ENCODE assay signal across 9 cellular contexts in genomic region chr11:12680246-12680939, GRCh38. TPM values are rescaled to one million over a fixed set of nuclear protein-coding genes. Genes with fewer than 3 reads are reported as not detected.
A peak's percentile ranks its signal among the peaks of the same experiment; 100 is the strongest.
DNase-seq lines count a peak whose midpoint lies in the region; ATAC-seq and TF ChIP-seq lines count a peak whose summit lies in the region.
"Had no signal": no experiment of that assay in that cellular context is flagged by ENCODE, and none has a peak within 500 bp of the region (broad histone marks: within the 10 kb centered on the region; RNA-seq: fewer than 3 reads in every experiment).

No MANE protein-coding gene starts in this region.

- DNase-seq in AG08395 (ENCODE audit: low spot score) (peak; percentile 77), HUDEP-2 (lab: John Stamatoyannopoulos, UW; ENCODE audit: unreplicated experiment in 76 of 76) (peak in 74 of 76 experiments; percentile 19 to 88 (median 76)), OCI-M1 (lab: John Stamatoyannopoulos, UW) (peak; percentile 32), dedifferentiated amniotic fluid mesenchymal stem cell (ENCODE audit: extremely low spot score) (peak; percentile 88), kidney tubule cell (ENCODE audit: low spot score) (peak; percentile 89), testis (peak; percentile 90)

- TF ChIP-seq CTCF in testis (IDR thresholded peaks at IDR 0.05) = no peak

- intact Hi-C loops in testis (cut with DNase I; ENCODE audit: low total_unique reads) = no loop called here

- H3K4me3 ChIP-seq in testis = no peak overlapping the region
- H3K4me3 ChIP-seq: GM12878 had no signal

- no peaks in the 10 kb centered on the region for H3K27me3 ChIP-seq in testis

- ATAC-seq in HG03025 (IDR thresholded peaks at IDR 0.05; ENCODE audit: low FRiP score, unreplicated experiment) = no peak
- no peak for ATAC-seq in GM19324 (IDR thresholded peaks at IDR 0.05; ENCODE audit: low FRiP score, unreplicated experiment)
- ATAC-seq: GM12878 had no signal

- H3K27ac ChIP-seq in testis = no peak overlapping the region

- TF ChIP-seq POLR2A in testis (IDR thresholded peaks at IDR 0.05) = no peak

- no peaks in the 10 kb centered on the region for H3K9me3 ChIP-seq in testis

- peaks cover 4% of the 10 kb centered on the region for H3K4me1 ChIP-seq in testis

- 50 to 57% methylated on average over 20 to 21 of the region's 21 CpGs for WGBS in testis, 2 donors

- H3K36me3 ChIP-seq in testis (ENCODE audit: low read depth, missing control alignments) = no peaks in the 10 kb centered on the region

RNA-seq across cellular contexts. Expression of gene TEAD1, which starts 6.2 kb away (rescaled TPM):
- 10 to 100 TPM; 63.5 to 78.1 TPM for total RNA-seq in testis
- 24.6 TPM for polyA plus RNA-seq in testis (ENCODE audit: insufficient read depth, low read depth, low replicate concordance)

Comparison
In these comparisons a context has a peak if more than half of its experiments do, and no peak if none do; other contexts are left out.
1. DNase-seq: peak in every context shown above with its lines; median percentile 90 in testis; 89 in kidney tubule cell; 88 in dedifferentiated amniotic fluid mesenchymal stem cell; 77 in AG08395; 76 in HUDEP-2; 32 in OCI-M1.